19 cellular contexts compared by ENCODE assay signal in the genomic region with DNA sequence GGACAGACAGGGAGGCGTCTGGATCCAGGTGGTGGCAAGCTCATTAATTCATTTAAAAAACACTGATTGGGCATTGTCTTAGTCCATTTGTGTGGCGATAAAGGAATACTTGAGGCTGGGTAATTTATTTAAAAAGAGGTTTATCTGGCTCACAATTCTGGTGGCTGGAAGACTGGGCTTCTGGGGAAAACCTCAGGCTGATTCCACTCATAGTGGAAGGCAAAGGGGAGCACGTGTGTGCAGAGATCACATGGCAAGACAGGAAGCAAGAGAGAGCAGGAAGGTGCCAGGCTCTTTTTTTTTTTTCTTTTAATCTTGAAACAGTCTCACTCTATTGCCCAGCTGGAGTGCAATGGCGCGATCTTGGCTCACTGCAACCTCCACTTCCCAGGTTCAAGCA.
"Had no signal": no experiment of that assay in that cellular context is flagged by ENCODE, and none has a peak within 500 bp of the region (broad histone marks: within the 10 kb centered on the region; RNA-seq: fewer than 3 reads in every experiment).

No MANE protein-coding gene starts in this region.

- DNase-seq: activated B cell treated with CpG ODN at 0.5 μM for 24 hours; activated CD4-positive, alpha-beta T cell treated with anti-CD3 and anti-CD28 coated beads, Interleukin-2, amount 10 ng/mL, durations not matched to agents 24 days and 14 days; activated gamma-delta T cell treated with Interleukin-2 at 50 U/mL for 16 hours; activated naive CD8-positive, alpha-beta T cell treated with anti-CD3 and anti-CD28 coated beads, Interleukin-2, amount 50 U/mL, for 24 hours; aorta; cerebellar nuclear complex; dermis blood vessel endothelial cell; effector memory CD8-positive, alpha-beta T cell; erythroblast; hippocampal formation; mammary epithelial cell; sigmoid colon; spleen; stomach had no signal

- H3K27ac Mint-ChIP-seq: activated B cell treated with CpG ODN at 0.5 μM for 24 hours; activated CD4-positive, alpha-beta T cell treated with anti-CD3 and anti-CD28 coated beads, Interleukin-2, amount 10 ng/mL, durations not matched to agents 24 days and 14 days; activated naive CD8-positive, alpha-beta T cell treated with anti-CD3 and anti-CD28 coated beads, Interleukin-2, amount 50 U/mL, for 24 hours; effector memory CD8-positive, alpha-beta T cell; T-helper 2 cell treated with Interferon-gamma antibody and Interleukin-4, amounts not matched to agents 5 μg/mL and 100 μg/mL, for 36 hours had no signal

- H3K36me3 ChIP-seq: breast epithelium, ovary, sigmoid colon, spleen, stomach had no signal

- FAIRE-seq: keratinocyte had no signal

- H3K4me3 ChIP-seq: breast epithelium, ovary, sigmoid colon, spleen, stomach had no signal

- H3K9me3 ChIP-seq: breast epithelium, ovary, sigmoid colon, spleen, stomach had no signal

- ATAC-seq: activated naive CD8-positive, alpha-beta T cell treated with anti-CD3 and anti-CD28 coated beads, Interleukin-2, amount 50 U/mL, for 24 hours; effector memory CD8-positive, alpha-beta T cell had no signal

- H3K9me3 Mint-ChIP-seq: activated B cell treated with CpG ODN at 0.5 μM for 24 hours; activated CD4-positive, alpha-beta T cell treated with anti-CD3 and anti-CD28 coated beads, Interleukin-2, amount 10 ng/mL, durations not matched to agents 24 days and 14 days; activated naive CD8-positive, alpha-beta T cell treated with anti-CD3 and anti-CD28 coated beads, Interleukin-2, amount 50 U/mL, for 24 hours; effector memory CD8-positive, alpha-beta T cell; neural crest cell; T-helper 2 cell treated with Interferon-gamma antibody and Interleukin-4, amounts not matched to agents 5 μg/mL and 100 μg/mL, for 36 hours had no signal

- H3K27me3 ChIP-seq: breast epithelium, ovary had no signal

- H3K4me3 Mint-ChIP-seq: activated B cell treated with CpG ODN at 0.5 μM for 24 hours; activated CD4-positive, alpha-beta T cell treated with anti-CD3 and anti-CD28 coated beads, Interleukin-2, amount 10 ng/mL, durations not matched to agents 24 days and 14 days; activated naive CD8-positive, alpha-beta T cell treated with anti-CD3 and anti-CD28 coated beads, Interleukin-2, amount 50 U/mL, for 24 hours; effector memory CD8-positive, alpha-beta T cell; neural crest cell; T-helper 2 cell treated with Interferon-gamma antibody and Interleukin-4, amounts not matched to agents 5 μg/mL and 100 μg/mL, for 36 hours had no signal

- H3K4me1 ChIP-seq: breast epithelium, sigmoid colon, spleen, stomach had no signal

- H3K4me1 Mint-ChIP-seq: activated B cell treated with CpG ODN at 0.5 μM for 24 hours had no signal
